Comparison of ENCODE assay signal across 14 cellular contexts in the genomic region with DNA sequence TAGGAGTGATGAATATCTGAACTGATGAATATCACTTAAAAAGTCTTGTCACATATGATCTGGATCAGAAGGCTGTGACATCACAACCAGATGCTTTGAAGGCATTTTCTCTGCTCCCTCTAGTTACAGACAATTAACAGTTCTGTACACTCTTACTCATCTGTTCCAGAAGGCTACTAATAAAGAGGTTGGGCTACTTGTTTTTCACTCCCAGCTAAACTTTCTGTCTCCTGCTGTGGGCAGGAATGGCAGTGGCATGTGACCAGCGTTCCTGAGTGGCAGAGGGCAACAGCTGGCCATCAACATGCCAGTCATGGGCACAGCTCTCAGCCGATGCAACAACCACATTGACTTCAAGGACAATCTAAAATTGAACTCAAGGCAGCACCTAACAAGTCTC.
DNase-seq lines count a peak whose midpoint lies in the region; ATAC-seq, FAIRE-seq and TF ChIP-seq lines count a peak whose summit lies in the region.
"Had no signal": no experiment of that assay in that cellular context is flagged by ENCODE, and none has a peak within 500 bp of the region (broad histone marks: within the 10 kb centered on the region; RNA-seq: fewer than 3 reads in every experiment).

No MANE protein-coding gene starts in this region.

- TF ChIP-seq CTCF in bronchial epithelial cell (IDR thresholded peaks at IDR 0.05; ENCODE audit: insufficient read depth, low read length, severe bottlenecking) = no peak
- no peak for TF ChIP-seq CTCF in smooth muscle cell (IDR thresholded peaks at IDR 0.05; ENCODE audit: borderline replicate concordance, insufficient read depth, poor library complexity, severe bottlenecking)
- TF ChIP-seq CTCF in mesothelial cell of epicardium (IDR thresholded peaks at IDR 0.05; ENCODE audit: unreplicated experiment) = no peak
- no peak for TF ChIP-seq CTCF in prostate gland (IDR thresholded peaks at IDR 0.05)

- no peak for TF ChIP-seq POLR2A in prostate gland (IDR thresholded peaks at IDR 0.05)

- peaks cover 97% of the 10 kb centered on the region for H4K20me1 ChIP-seq in smooth muscle cell (ENCODE audit: low read depth)

- H3K36me3 ChIP-seq in bronchial epithelial cell (ENCODE audit: control insufficient read depth, insufficient read depth, low read length) (no peaks in the 10 kb centered on the region), smooth muscle cell (ENCODE audit: low read depth) (peaks cover 11% of the 10 kb centered on the region), prostate gland (no peaks in the 10 kb centered on the region)

- no peak overlapping the region for H3K4me2 ChIP-seq in smooth muscle cell

- peaks cover 11% of the 10 kb centered on the region for H3K36me3 Mint-ChIP-seq in mesothelial cell of epicardium

- no peak overlapping the region for H3K4me3 ChIP-seq in bronchial epithelial cell (ENCODE audit: low read depth, low read length)
- no peak overlapping the region for H3K4me3 ChIP-seq in smooth muscle cell
- no peak overlapping the region for H3K4me3 ChIP-seq in prostate gland

- H3K9me3 Mint-ChIP-seq in mesothelial cell of epicardium = peaks cover 3% of the 10 kb centered on the region

- intact Hi-C loops in prostate gland (cut with DNase I) = no loop called here

- peaks cover 37% of the 10 kb centered on the region for H3K4me1 Mint-ChIP-seq in mesothelial cell of epicardium

- no peak for DNase-seq in activated CD4-positive, CD25-positive, alpha-beta regulatory T cell (lab: John Stamatoyannopoulos, UW)
- DNase-seq in bronchial epithelial cell (ENCODE audit: low read depth) (no peak), kidney tubule cell (ENCODE audit: low spot score) (peak; percentile 40), smooth muscle cell (lab: John Stamatoyannopoulos, UW; ENCODE audit: unreplicated experiment) (no peak), mesothelial cell of epicardium (ENCODE audit: low spot score in 2 of 2, unreplicated experiment in 2 of 2) (no peak), prostate gland (ENCODE audit: low spot score) (no peak)
- DNase-seq in activated effector memory CD4-positive, alpha-beta T cell treated with Interleukin-2 at 50 U/mL for 16 hours = no peak
- DNase-seq: activated CD4-positive, alpha-beta T cell treated with anti-CD3 and anti-CD28 coated beads, Interleukin-2, amount 50 U/mL, for 4 hours; DMS153; kidney glomerular epithelial cell; NCI-H1417 treated with DMSO at 0.1 percent for 48 hours had no signal

- H2AFZ ChIP-seq in smooth muscle cell (ENCODE audit: low read depth) = no peak overlapping the region

- H3F3A ChIP-seq in smooth muscle cell (ENCODE audit: low read depth) = peaks cover 43% of the 10 kb centered on the region

- FAIRE-seq in bronchial epithelial cell (lab: Jason Lieb, UNC) = peak; percentile 81

- H3K4me1 ChIP-seq in smooth muscle cell (ENCODE audit: low read depth) = peaks cover 45% of the 10 kb centered on the region
- H3K4me1 ChIP-seq in prostate gland (replicated peaks) = peaks cover 26% of the 10 kb centered on the region

- H3K27me3 ChIP-seq in bronchial epithelial cell (ENCODE audit: control insufficient read depth, insufficient read depth, low read length) = no peaks in the 10 kb centered on the region
- no peaks in the 10 kb centered on the region for H3K27me3 ChIP-seq in smooth muscle cell (ENCODE audit: low read depth)
- no peaks in the 10 kb centered on the region for H3K27me3 ChIP-seq in prostate gland (replicated peaks; ENCODE audit: insufficient read depth)

- no peak overlapping the region for H3K4me3 Mint-ChIP-seq in mesothelial cell of epicardium

- peaks cover 91% of the 10 kb centered on the region for H3K79me2 ChIP-seq in smooth muscle cell (ENCODE audit: low read depth)

- H3K9ac ChIP-seq in smooth muscle cell (ENCODE audit: low read depth) = no peak overlapping the region

- H3K27ac Mint-ChIP-seq in mesothelial cell of epicardium = no peak overlapping the region

- H3K9me3 ChIP-seq in smooth muscle cell (replicated peaks; ENCODE audit: low read depth) (no peaks in the 10 kb centered on the region), prostate gland (no peaks in the 10 kb centered on the region)

- H3K27me3 Mint-ChIP-seq in mesothelial cell of epicardium (ENCODE audit: low read depth) = no peaks in the 10 kb centered on the region

- ATAC-seq in activated CD4-positive, CD25-positive, alpha-beta regulatory T cell treated with anti-CD3 and anti-CD28 coated beads, Interleukin-2, amount 50 U/mL, for 24 hours = peak; percentile 44 to 65

- 88% methylated on average over 2 of the region's 2 CpGs for WGBS in smooth muscle cell (ENCODE audit: low lambda C conversion rate)
- WGBS in prostate gland = 79% methylated on average over 2 of the region's 2 CpGs

- H3K27ac ChIP-seq in smooth muscle cell (ENCODE audit: low read depth) = peak overlapping the region; percentile 26
- H3K27ac ChIP-seq in prostate gland = no peak overlapping the region
- H3K27ac ChIP-seq: 22Rv1, epithelial cell of prostate had no signal
